30 cellular contexts compared by ENCODE assay signal in the genomic region with DNA sequence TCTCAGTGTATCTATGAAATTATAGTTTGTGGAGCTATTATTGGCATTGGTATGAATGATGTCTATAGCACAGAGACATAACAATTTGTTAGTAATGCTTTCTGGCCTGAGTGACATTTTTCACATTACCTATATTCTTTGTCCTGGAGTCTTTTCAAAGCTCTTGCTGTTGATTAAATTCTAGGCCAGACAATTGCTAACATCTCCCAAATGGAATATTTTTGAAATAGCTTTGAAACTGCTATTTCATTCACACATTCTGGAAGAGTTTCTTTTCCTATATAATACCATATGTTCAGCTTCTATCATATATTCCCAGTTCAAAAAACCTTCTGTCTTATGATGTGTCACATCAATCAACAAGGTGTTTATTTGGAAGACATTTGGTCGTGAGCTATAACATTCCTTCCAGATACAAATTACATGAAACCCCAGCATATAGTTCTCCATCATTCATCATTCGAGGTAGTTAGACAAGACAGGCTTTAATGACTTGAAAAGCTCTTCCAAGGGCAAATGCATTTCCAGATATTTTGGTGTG.
"Had no signal": no experiment of that assay in that cellular context is flagged by ENCODE, and none has a peak within 500 bp of the region (broad histone marks: within the 10 kb centered on the region; RNA-seq: fewer than 3 reads in every experiment).

No MANE protein-coding gene starts in this region.

- H3K9me3 Mint-ChIP-seq: natural killer cell treated with Interleukin-12 subunit alpha and Interleukin-12 subunit beta and Interleukin-15 and Interleukin-18, amount 100 ng/mL, for 72 hours; nephron progenitor cell; neural progenitor cell; stimulated activated memory B cell treated with anti-CD40 and anti-IgM and Interleukin-4, amounts not matched to agents 10 μg/mL and 1 μg/mL and 100 μg/mL, for 72 hours; stimulated activated naive CD8-positive, alpha-beta T cell treated with anti-CD3 and anti-CD28 coated beads, Interleukin-15, amount 100 ng/mL, for 72 hours had no signal

- FAIRE-seq: small intestine, urothelium cell line had no signal

- H2AFZ ChIP-seq: neural progenitor cell, parathyroid adenoma had no signal

- H3K4me1 ChIP-seq: neural progenitor cell, parathyroid adenoma, psoas muscle, right lobe of liver, sigmoid colon, thyroid gland, tibial nerve, upper lobe of left lung, vagina had no signal

- H3K27me3 ChIP-seq: neural progenitor cell, ovary, right lobe of liver, sigmoid colon, thyroid gland, tibial nerve, upper lobe of left lung, vagina had no signal

- H3K4me1 Mint-ChIP-seq: naive thymus-derived CD8-positive, alpha-beta T cell; nephron progenitor cell; neural progenitor cell; stimulated activated memory B cell treated with anti-CD40 and anti-IgM and Interleukin-4, amounts not matched to agents 10 μg/mL and 1 μg/mL and 100 μg/mL, for 72 hours; stimulated activated naive CD8-positive, alpha-beta T cell treated with anti-CD3 and anti-CD28 coated beads, Interleukin-15, amount 100 ng/mL, for 72 hours had no signal

- H3K27ac Mint-ChIP-seq: naive thymus-derived CD8-positive, alpha-beta T cell; natural killer cell treated with Interleukin-12 subunit alpha and Interleukin-12 subunit beta and Interleukin-15 and Interleukin-18, amount 100 ng/mL, for 72 hours; nephron progenitor cell; neural progenitor cell; progenitor cell of endocrine pancreas; stimulated activated memory B cell treated with anti-CD40 and anti-IgM and Interleukin-4, amounts not matched to agents 10 μg/mL and 1 μg/mL and 100 μg/mL, for 72 hours; stimulated activated naive CD8-positive, alpha-beta T cell treated with anti-CD3 and anti-CD28 coated beads, Interleukin-15, amount 100 ng/mL, for 72 hours had no signal

- H3K4me3 Mint-ChIP-seq: naive thymus-derived CD8-positive, alpha-beta T cell; natural killer cell treated with Interleukin-12 subunit alpha and Interleukin-12 subunit beta and Interleukin-15 and Interleukin-18, amount 100 ng/mL, for 72 hours; nephron progenitor cell; neural progenitor cell; stimulated activated memory B cell treated with anti-CD40 and anti-IgM and Interleukin-4, amounts not matched to agents 10 μg/mL and 1 μg/mL and 100 μg/mL, for 72 hours; stimulated activated naive CD8-positive, alpha-beta T cell treated with anti-CD3 and anti-CD28 coated beads, Interleukin-15, amount 100 ng/mL, for 72 hours had no signal

- H3K9me3 ChIP-seq: ovary, psoas muscle, right lobe of liver, sigmoid colon, thoracic aorta, thyroid gland, tibial nerve, upper lobe of left lung, vagina had no signal

- H3K9ac ChIP-seq: neural progenitor cell, parathyroid adenoma had no signal

- H3K36me3 ChIP-seq: neural progenitor cell, ovary, right lobe of liver, sigmoid colon, thoracic aorta, thyroid gland, tibial nerve, upper lobe of left lung, vagina had no signal

- H3K4me2 ChIP-seq: neural progenitor cell had no signal

- H3K79me2 ChIP-seq: parathyroid adenoma had no signal

- H3K27me3 Mint-ChIP-seq: naive thymus-derived CD8-positive, alpha-beta T cell; natural killer cell treated with Interleukin-12 subunit alpha and Interleukin-12 subunit beta and Interleukin-15 and Interleukin-18, amount 100 ng/mL, for 72 hours; progenitor cell of endocrine pancreas; stimulated activated memory B cell treated with anti-CD40 and anti-IgM and Interleukin-4, amounts not matched to agents 10 μg/mL and 1 μg/mL and 100 μg/mL, for 72 hours; stimulated activated naive CD8-positive, alpha-beta T cell treated with anti-CD3 and anti-CD28 coated beads, Interleukin-15, amount 100 ng/mL, for 72 hours had no signal

- H3K27ac ChIP-seq: neural progenitor cell, ovary, parathyroid adenoma, psoas muscle, right lobe of liver, sigmoid colon, thoracic aorta, thyroid gland, tibial nerve, upper lobe of left lung, vagina had no signal

- DNase-seq: naive thymus-derived CD8-positive, alpha-beta T cell; nephron progenitor cell; occipital lobe; ovary; posterior cingulate gyrus; psoas muscle; right cardiac atrium; right lobe of liver; sigmoid colon; small intestine; stimulated activated CD4-positive, alpha-beta T cell treated with anti-CD3 and anti-CD28 coated beads, Interleukin-1b, Interleukin-23, amount 100 ng/mL, for 48 hours; stimulated activated CD4-positive, alpha-beta T cell treated with anti-CD3 and anti-CD28 coated beads, Interleukin-4, amount 100 ng/mL, for 1 hour; stimulated activated CD4-positive, alpha-beta T cell treated with anti-CD3 and anti-CD28 coated beads, Interleukin-4, amount 100 ng/mL, for 4 hours; stimulated activated CD8-positive, alpha-beta memory T cell treated with anti-CD3 and anti-CD28 coated beads, Interleukin-4, amount 100 ng/mL, for 48 hours; stimulated activated naive CD4-positive, alpha-beta T cell; stimulated activated naive CD8-positive, alpha-beta T cell treated with anti-CD3 and anti-CD28 coated beads, Interleukin-15, amount 100 ng/mL, for 72 hours; stimulated activated naive CD8-positive, alpha-beta T cell treated with anti-CD3 and anti-CD28 coated beads, Interleukin-15, Interleukin-2, amounts not matched to agents 100 U/mL and 50 U/mL, for 24 hours; substantia nigra; thyroid gland; trophoblast cell; upper lobe of left lung had no signal

- ATAC-seq: naive thymus-derived CD8-positive, alpha-beta T cell; natural killer cell treated with Interleukin-12 subunit alpha and Interleukin-12 subunit beta and Interleukin-15 and Interleukin-18, amount 100 ng/mL, for 72 hours; psoas muscle; right cardiac atrium; right lobe of liver; stimulated activated memory B cell treated with anti-CD40 and anti-IgM and Interleukin-4, amounts not matched to agents 10 μg/mL and 1 μg/mL and 100 μg/mL, for 72 hours; stimulated activated naive CD8-positive, alpha-beta T cell treated with anti-CD3 and anti-CD28 coated beads, Interleukin-15, amount 100 ng/mL, for 72 hours; stimulated activated naive CD8-positive, alpha-beta T cell treated with anti-CD3 and anti-CD28 coated beads, Interleukin-15, Interleukin-2, amounts not matched to agents 100 U/mL and 50 U/mL, for 24 hours had no signal

- H3K4me3 ChIP-seq: neural progenitor cell, ovary, psoas muscle, right lobe of liver, sigmoid colon, thoracic aorta, thyroid gland, tibial nerve, upper lobe of left lung, vagina had no signal

- H3K36me3 Mint-ChIP-seq: naive thymus-derived CD8-positive, alpha-beta T cell; natural killer cell treated with Interleukin-12 subunit alpha and Interleukin-12 subunit beta and Interleukin-15 and Interleukin-18, amount 100 ng/mL, for 72 hours; neural progenitor cell; stimulated activated memory B cell treated with anti-CD40 and anti-IgM and Interleukin-4, amounts not matched to agents 10 μg/mL and 1 μg/mL and 100 μg/mL, for 72 hours had no signal
